34 cellular contexts compared by ENCODE assay signal in genomic region chr1:99152132-99152531, GRCh38.
"Had no signal": no experiment of that assay in that cellular context is flagged by ENCODE, and none has a peak within 500 bp of the region (broad histone marks: within the 10 kb centered on the region; RNA-seq: fewer than 3 reads in every experiment).

No MANE protein-coding gene starts in this region.

- DNase-seq: activated effector memory CD4-positive, alpha-beta T cell treated with anti-CD3 and anti-CD28 coated beads, Interleukin-2, amount 50 U/mL, for 16 hours; activated effector memory CD4-positive, alpha-beta T cell treated with Interleukin-2 at 50 U/mL for 16 hours; activated gamma-delta T cell; activated gamma-delta T cell treated with Interleukin-2 at 50 U/mL for 16 hours; activated naive CD4-positive, alpha-beta T cell; activated naive CD4-positive, alpha-beta T cell treated with anti-CD3 and anti-CD28 coated beads for 36 hours; activated naive CD4-positive, alpha-beta T cell treated with anti-CD3 and anti-CD28 coated beads, Interleukin-2, amount 10 ng/mL, durations not matched to agents 7 days and 5 days; activated naive CD4-positive, alpha-beta T cell treated with anti-CD3 and anti-CD28 coated beads, Interleukin-2, amount 50 U/mL, for 16 hours; activated naive CD4-positive, alpha-beta T cell treated with Interleukin-2 at 50 U/mL for 16 hours; activated naive CD8-positive, alpha-beta T cell treated with anti-CD3 and anti-CD28 coated beads for 36 hours; activated naive CD8-positive, alpha-beta T cell treated with anti-CD3 and anti-CD28 coated beads, Interleukin-2, amount 10 ng/mL, durations not matched to agents 7 days and 5 days; activated naive CD8-positive, alpha-beta T cell treated with anti-CD3 and anti-CD28 coated beads, Interleukin-2, amount 50 U/mL, for 24 hours; activated T-cell treated with anti-CD3 and anti-CD28 coated beads, Interleukin-2, amount 50 U/mL, for 1 hour; activated T-cell treated with anti-CD3 and anti-CD28 coated beads, Interleukin-2, amount 50 U/mL, for 24 hours; activated T-cell treated with anti-CD3 and anti-CD28 coated beads, Interleukin-2, amount 50 U/mL, for 4 hours; activated T-cell treated with anti-CD3 and anti-CD28 coated beads, Interleukin-2, amount 50 U/mL, for 48 hours; activated T-cell treated with anti-CD3 and anti-CD28 coated beads, Interleukin-2, amount 50 U/mL, for 72 hours; adrenal gland; amniotic stem cell; amygdala; anterior cingulate cortex; aorta; body of pancreas; brain microvascular endothelial cell; caudate nucleus; central memory CD4-positive, alpha-beta T cell; cerebellar nuclear complex had no signal

- H3K27ac ChIP-seq: adrenal gland, ascending aorta, body of pancreas, brain microvascular endothelial cell, breast epithelium, cardiac muscle cell had no signal

- FAIRE-seq: astrocyte, bronchial epithelial cell had no signal

- H3K9me3 ChIP-seq: adrenal gland, ascending aorta, body of pancreas, breast epithelium had no signal

- H3K4me1 ChIP-seq: adrenal gland, ascending aorta, body of pancreas, breast epithelium had no signal

- H3K4me3 ChIP-seq: adrenal gland, ascending aorta, body of pancreas, breast epithelium, cardiac muscle cell had no signal

- H3K27me3 ChIP-seq: adrenal gland, ascending aorta, body of pancreas, brain microvascular endothelial cell, breast epithelium, cardiac muscle cell had no signal

- ATAC-seq: activated naive CD4-positive, alpha-beta T cell treated with anti-CD3 and anti-CD28 coated beads, Interleukin-2, amount 50 U/mL, for 72 hours; activated naive CD8-positive, alpha-beta T cell treated with anti-CD3 and anti-CD28 coated beads, Interleukin-2, amount 50 U/mL, for 24 hours; activated T-cell treated with anti-CD3 and anti-CD28 coated beads, Interleukin-2, amount 50 U/mL, for 4 hours; activated T-cell treated with anti-CD3 and anti-CD28 coated beads, Interleukin-2, amount 50 U/mL, for 72 hours; activated T-helper 17 cell treated with anti-CD3 and anti-CD28 coated beads, Interleukin-2, amount 50 U/mL, for 72 hours; body of pancreas had no signal

- H3K36me3 ChIP-seq: adrenal gland, ascending aorta, brain microvascular endothelial cell, breast epithelium, cardiac muscle cell had no signal
